In the genomic region with DNA sequence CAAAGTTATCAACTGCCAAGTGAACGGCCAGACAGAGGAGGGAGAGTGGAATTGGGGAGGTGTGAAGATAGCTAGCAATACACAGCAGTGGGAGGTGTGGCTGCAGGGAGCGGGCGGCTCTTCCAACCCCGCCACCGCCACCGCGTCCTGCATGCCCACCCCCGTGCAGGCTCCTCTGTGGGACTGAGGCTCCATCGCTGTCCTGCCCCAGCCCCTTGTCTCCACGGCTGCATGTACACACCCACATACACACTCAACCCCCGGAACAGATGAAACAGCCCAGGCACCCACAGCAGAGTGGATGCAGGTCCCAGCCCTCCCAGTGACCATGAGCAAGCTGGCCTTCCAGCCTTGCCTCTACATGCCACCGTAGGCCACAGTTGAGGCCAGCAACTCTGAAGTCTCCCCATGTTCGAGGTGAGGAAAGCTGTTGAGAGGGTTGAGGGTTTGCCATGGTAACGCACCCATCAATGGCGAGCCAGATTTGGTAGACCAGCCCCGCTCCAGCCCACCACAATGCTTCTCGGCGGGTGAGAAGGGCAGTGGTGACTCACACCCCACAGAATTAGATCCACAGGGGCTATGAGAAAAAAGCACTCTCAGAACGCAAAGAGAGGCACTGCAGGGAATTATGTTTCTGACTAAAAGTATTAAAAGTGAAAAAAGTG, we compare ENCODE assay signal across 12 cellular contexts. TPM values are rescaled to one million over a fixed set of nuclear protein-coding genes. Genes with fewer than 3 reads are reported as not detected.
A peak's percentile ranks its signal among the peaks of the same experiment; 100 is the strongest.
DNase-seq lines count a peak whose midpoint lies in the region; ATAC-seq and TF ChIP-seq lines count a peak whose summit lies in the region.
"Had no signal": no experiment of that assay in that cellular context is flagged by ENCODE, and none has a peak within 500 bp of the region (broad histone marks: within the 10 kb centered on the region; RNA-seq: fewer than 3 reads in every experiment).

No MANE protein-coding gene starts in this region.

- TF ChIP-seq CTCF in brain (conservative IDR thresholded peaks at IDR 0.05) = no peak

- H3K4me3 Mint-ChIP-seq in brain = no peak overlapping the region
- peak overlapping the region in 3 of 10 donors; percentile 12 to 18 (median 17) for H3K4me3 Mint-ChIP-seq in naive thymus-derived CD8-positive, alpha-beta T cell
- H3K4me3 Mint-ChIP-seq: mesothelial cell of epicardium had no signal

- no peaks in the 10 kb centered on the region for H3K36me3 Mint-ChIP-seq in brain
- H3K36me3 Mint-ChIP-seq in naive thymus-derived CD8-positive, alpha-beta T cell = peaks cover 5 to 18% (median 7%) of the 10 kb centered on the region in 3 donors
- H3K36me3 Mint-ChIP-seq: mesothelial cell of epicardium had no signal

- H3K4me1 Mint-ChIP-seq in brain = peaks cover 61% of the 10 kb centered on the region
- H3K4me1 Mint-ChIP-seq in naive thymus-derived CD8-positive, alpha-beta T cell = peaks cover 39 to 84% (median 66%) of the 10 kb centered on the region in 4 donors

- peaks cover 2% of the 10 kb centered on the region for H3K27me3 Mint-ChIP-seq in brain
- no peaks in the 10 kb centered on the region for H3K27me3 Mint-ChIP-seq in naive thymus-derived CD8-positive, alpha-beta T cell

- intact Hi-C loops in left cardiac atrium (cut with DNase I) (no loop called here), Right ventricle myocardium inferior (cut with DNase I) (no loop called here)

- DNase-seq in left cardiac atrium (no peak), Right ventricle myocardium inferior (ENCODE audit: missing footprints) (no peak), AG20443 (ENCODE audit: low spot score) (no peak), T-helper 1 cell (no peak), GOT3 (lab: John Stamatoyannopoulos, UW) (no peak)
- DNase-seq in naive thymus-derived CD8-positive, alpha-beta T cell = no peak
- DNase-seq: adrenal gland; DMS79; stimulated activated CD4-positive, alpha-beta T cell treated with anti-CD3 and anti-CD28 coated beads, Interleukin-4, amount 100 ng/mL, for 24 hours had no signal

- ATAC-seq in left cardiac atrium (peak; percentile 2 to 16), Right ventricle myocardium inferior (no peak)
- ATAC-seq in naive thymus-derived CD8-positive, alpha-beta T cell = no peak
- no peak for ATAC-seq in activated CD4-positive, CD25-positive, alpha-beta regulatory T cell treated with anti-CD3 and anti-CD28 coated beads, Interleukin-2, amount 50 U/mL, for 24 hours

- POLR2A ChIA-PET in naive thymus-derived CD8-positive, alpha-beta T cell (lab: Charles Lee) = interaction anchor here (8.8 kb wide), 1 partner anchor 8 kb away, joined by 143 read pairs; no protein-coding TSS in a partner anchor

- H3K9me3 Mint-ChIP-seq in brain = no peaks in the 10 kb centered on the region
- H3K9me3 Mint-ChIP-seq in naive thymus-derived CD8-positive, alpha-beta T cell = no peaks in the 10 kb centered on the region
- H3K9me3 Mint-ChIP-seq: mesothelial cell of epicardium had no signal

- H3K27ac Mint-ChIP-seq in brain = peak overlapping the region; percentile 38 to 79 (median 71)
- peak overlapping the region in 7 of 10 donors; percentile 34 to 81 (median 71) for H3K27ac Mint-ChIP-seq in naive thymus-derived CD8-positive, alpha-beta T cell
- H3K27ac Mint-ChIP-seq: mesothelial cell of epicardium had no signal

RNA-seq across cellular contexts. Expression of a gene that starts 39.3 kb away (rescaled TPM):
- total RNA-seq in left cardiac atrium (10 to 100 TPM; 13.1 to 22.2 TPM), Right ventricle myocardium inferior (19.6 TPM)
- 9.0 TPM for polyA plus RNA-seq in brain (ENCODE audit: insufficient read depth, low read depth, low replicate concordance)
- 10 to 100 TPM; 36.9 to 42.7 TPM for total RNA-seq in naive thymus-derived CD8-positive, alpha-beta T cell
- 1 to 10 TPM; 4.0 to 6.3 (median 4.7) TPM for polyA plus RNA-seq in naive thymus-derived CD8-positive, alpha-beta T cell

Comparison
In these comparisons a context has a peak if more than half of its experiments do, and no peak if none do; other contexts are left out.
1. ATAC-seq: peak in left cardiac atrium (2 of 2); none in Right ventricle myocardium inferior (single experiment), naive thymus-derived CD8-positive, alpha-beta T cell (0 of 2) and activated CD4-positive, CD25-positive, alpha-beta regulatory T cell treated with anti-CD3 and anti-CD28 coated beads, Interleukin-2, amount 50 U/mL, for 24 hours (0 of 2).